20 cellular contexts compared by ENCODE assay signal in genomic region chr6:40733290-40733689, GRCh38.
A peak's percentile ranks its signal among the peaks of the same experiment; 100 is the strongest.
DNase-seq lines count a peak whose midpoint lies in the region; ATAC-seq, FAIRE-seq and TF ChIP-seq lines count a peak whose summit lies in the region.
"Had no signal": no experiment of that assay in that cellular context is flagged by ENCODE, and none has a peak within 500 bp of the region (broad histone marks: within the 10 kb centered on the region; RNA-seq: fewer than 3 reads in every experiment).

No MANE protein-coding gene starts in this region.

- WGBS in A549 (ENCODE audit: missing lambda C conversion rate) = 32% methylated on average over 1 of the region's 1 CpG
- WGBS in mesenchymal stem cell = 29% methylated on average over 1 of the region's 1 CpG

- H2BK120ac ChIP-seq in mesenchymal stem cell (ENCODE audit: low read depth, low read length) = no peak overlapping the region

- ATAC-seq in A549 (no peak), HG03469 (IDR thresholded peaks at IDR 0.05; ENCODE audit: unreplicated experiment) (no peak)

- no peak overlapping the region for H2BK5ac ChIP-seq in mesenchymal stem cell (ENCODE audit: low read depth, low read length, poor library complexity, severe bottlenecking)

- no peak overlapping the region for H2BK12ac ChIP-seq in mesenchymal stem cell (ENCODE audit: low read length in 2 of 2)

- no peak overlapping the region for H3K23ac ChIP-seq in mesenchymal stem cell (ENCODE audit: low read length in 2 of 2)

- no peak overlapping the region for H3K27ac ChIP-seq in A549
- H3K27ac ChIP-seq in brain microvascular endothelial cell = no peak overlapping the region
- H3K27ac ChIP-seq in mesenchymal stem cell (ENCODE audit: low read length, poor library complexity, severe bottlenecking) = no peak overlapping the region
- H3K27ac ChIP-seq: 22Rv1, RWPE1, SJSA1 had no signal

- CTCF ChIA-PET in A549 (lab: Yijun Ruan, JAX) = no interaction called here

- H3K27me3 ChIP-seq in brain microvascular endothelial cell (replicated peaks) (no peaks in the 10 kb centered on the region), mesenchymal stem cell (ENCODE audit: control insufficient read depth in 1 of 2, insufficient read depth in 1 of 2, low read length in 2 of 2) (peaks cover 26 to 59% of the 10 kb centered on the region in 2 experiments)

- no peak overlapping the region for H2AK5ac ChIP-seq in mesenchymal stem cell (ENCODE audit: low read length, severe bottlenecking)

- no peak overlapping the region for H2AFZ ChIP-seq in mesenchymal stem cell (ENCODE audit: low read depth, low read length)

- H3K9me3 ChIP-seq in A549 = no peaks in the 10 kb centered on the region
- no peaks in the 10 kb centered on the region for H3K9me3 ChIP-seq in mesenchymal stem cell (ENCODE audit: control insufficient read depth, low read length)
- H3K9me3 ChIP-seq: SJSA1 had no signal

- no peak overlapping the region for H2BK15ac ChIP-seq in mesenchymal stem cell (ENCODE audit: low read depth, poor library complexity, severe bottlenecking)

- no peak overlapping the region for H3K18ac ChIP-seq in mesenchymal stem cell (ENCODE audit: low read depth in 1 of 2, low read length in 2 of 2)

- no peak overlapping the region for H4K8ac ChIP-seq in mesenchymal stem cell (ENCODE audit: low read length)

- no peak overlapping the region for H4K91ac ChIP-seq in mesenchymal stem cell (ENCODE audit: low read length)

- POLR2A ChIA-PET in A549 (lab: Yijun Ruan, JAX) = no interaction called here

- H3K36me3 ChIP-seq in brain microvascular endothelial cell (replicated peaks) (no peaks in the 10 kb centered on the region), mesenchymal stem cell (ENCODE audit: control insufficient read depth in 1 of 2, insufficient read depth in 2 of 2, low read depth in 1 of 2, low read length in 2 of 2) (no peaks in the 10 kb centered on the region)
- H3K36me3 ChIP-seq: SJSA1 had no signal

- in situ Hi-C loops in brain microvascular endothelial cell (cut with HindIII; ENCODE audit: low pct_ligation_motif_present, low sequenced_read_pairs) = no loop called here

- H3K4ac ChIP-seq in mesenchymal stem cell (ENCODE audit: low read depth in 1 of 2, low read length in 2 of 2) = no peak overlapping the region

- DNase-seq in A549 (ENCODE audit: low read depth in 1 of 2, low spot score in 1 of 2) (no peak), M059J (ENCODE audit: low read depth) (peak; percentile 38), brain microvascular endothelial cell (peak; percentile 64), mesenchymal stem cell (peak; percentile 19), HT-29 (ENCODE audit: low spot score) (no peak), glomerular visceral epithelial cell (ENCODE audit: extremely low spot score) (no peak), T-helper 2 cell (no peak)
- DNase-seq: COR-L47; DMS53; HCEC 1CT; NCI-H146; NCI-H2081 treated with DMSO at 0.1 percent for 48 hours; NCI-H345; NCI-H69; NK-92 treated with Interleukin-12 subunit alpha and Interleukin-12 subunit beta, amount 100 ng/mL, for 24 hours had no signal

- no peak overlapping the region for H3K9ac ChIP-seq in mesenchymal stem cell (ENCODE audit: low read length)

- TF ChIP-seq CTCF in A549 (IDR thresholded peaks at IDR 0.05) (no peak), brain microvascular endothelial cell (IDR thresholded peaks at IDR 0.05; ENCODE audit: low read depth, low read length, missing control alignments) (no peak)

- no peak for TF ChIP-seq RAD21 in A549 (conservative IDR thresholded peaks at IDR 0.05 in 1 of 2, IDR thresholded peaks at IDR 0.05 in 1 of 2)

- no peak overlapping the region for H3K14ac ChIP-seq in mesenchymal stem cell (ENCODE audit: low read length in 2 of 2)

- no peak overlapping the region for H3K4me3 ChIP-seq in A549
- no peak overlapping the region for H3K4me3 ChIP-seq in brain microvascular endothelial cell (ENCODE audit: low read depth, low read length)
- H3K4me3 ChIP-seq in mesenchymal stem cell (ENCODE audit: insufficient read depth in 1 of 2, low read depth in 1 of 2, low read length in 2 of 2) = no peak overlapping the region
- H3K4me3 ChIP-seq: SJSA1 had no signal

- no peak for TF ChIP-seq POLR2A in A549 (IDR thresholded peaks at IDR 0.05; ENCODE audit: low read length)

- TF ChIP-seq EP300 in A549 (IDR thresholded peaks at IDR 0.05) = no peak

- FAIRE-seq in A549 (lab: Jason Lieb, UNC) = no peak
- FAIRE-seq: G401.6 had no signal

- H3K4me2 ChIP-seq in A549 (no peak overlapping the region), mesenchymal stem cell (ENCODE audit: low read length, poor library complexity, severe bottlenecking) (no peak overlapping the region)

- H3K4me1 ChIP-seq in A549 (no peaks in the 10 kb centered on the region), mesenchymal stem cell (ENCODE audit: control insufficient read depth, insufficient read depth, low read depth, low read length) (peaks cover 4% of the 10 kb centered on the region)
- H3K4me1 ChIP-seq: SJSA1 had no signal

- no peaks in the 10 kb centered on the region for H3K79me1 ChIP-seq in mesenchymal stem cell (replicated peaks; ENCODE audit: low read length, poor library complexity, severe bottlenecking)

TF ChIP-seq in A549, 52 proteins besides CTCF, POLR2A, EP300 and RAD21:
- TF ChIP-seq CHD4 (IDR thresholded peaks at IDR 0.05; ENCODE audit: borderline replicate concordance) = no peak
- peak; percentile 48; the same call in 1 of the 2 replicates for TF ChIP-seq GATA3 (IDR thresholded peaks at IDR 0.05; ENCODE audit: borderline replicate concordance)
- no peak for TF ChIP-seq RCOR1 (IDR thresholded peaks at IDR 0.05; ENCODE audit: low read depth, low read length)
- TF ChIP-seq NPAS2 (CRISPR knock-in tag; IDR thresholded peaks at IDR 0.05; ENCODE audit: borderline replicate concordance) = no peak
- TF ChIP-seq RARB (CRISPR knock-in tag; IDR thresholded peaks at IDR 0.05) = no peak
- TF ChIP-seq PHF8 (IDR thresholded peaks at IDR 0.05; ENCODE audit: borderline replicate concordance, low read depth) = no peak
- TF ChIP-seq HOXB5 (CRISPR knock-in tag; IDR thresholded peaks at IDR 0.05) = no peak
- no peak for TF ChIP-seq HEYL (CRISPR knock-in tag; IDR thresholded peaks at IDR 0.05)
- TF ChIP-seq RFX5 (IDR thresholded peaks at IDR 0.05) = no peak
TF ChIP-seq in A549: peak in this region for 1.

Comparison
In these comparisons a context has a peak if more than half of its experiments do, and no peak if none do; other contexts are left out.
1. DNase-seq: peak in M059J (single experiment), brain microvascular endothelial cell (single experiment) and mesenchymal stem cell (single experiment); none in A549 (0 of 2), HT-29 (single experiment), glomerular visceral epithelial cell (single experiment) and T-helper 2 cell (0 of 5).